Comparison of ENCODE assay signal across 1 cellular context in genomic region chr3:177640319-177640997, GRCh38.
TF ChIP-seq lines count a peak whose summit lies in the region.

No MANE protein-coding gene starts in this region.

TF ChIP-seq in K562, 482 proteins besides CTCF, POLR2A, EP300 and RAD21 (continued from another document):
- no peak for TF ChIP-seq PATZ1 (CRISPR knock-in tag; IDR thresholded peaks at IDR 0.05; ENCODE audit: borderline replicate concordance)
